Comparison of ENCODE assay signal across 23 cellular contexts in genomic region chr15:59280855-59281254, GRCh38.
"Had no signal": no experiment of that assay in that cellular context is flagged by ENCODE, and none has a peak within 500 bp of the region (broad histone marks: within the 10 kb centered on the region; RNA-seq: fewer than 3 reads in every experiment).

No MANE protein-coding gene starts in this region.

- ATAC-seq: activated CD8-positive, alpha-beta T cell treated with anti-CD3 and anti-CD28 coated beads for 36 hours; body of pancreas; heart right ventricle; left lung; naive thymus-derived CD4-positive, alpha-beta T cell; sciatic nerve; stimulated activated naive B cell treated with anti-CD40 and anti-IgM and Interleukin-4, amounts not matched to agents 10 μg/mL and 1 μg/mL and 100 μg/mL, for 72 hours had no signal

- H3K4me3 ChIP-seq: body of pancreas, heart right ventricle, left lung, lung, neural progenitor cell had no signal

- H3K9me3 ChIP-seq: body of pancreas, heart right ventricle, left lung had no signal

- H3K9ac ChIP-seq: neural progenitor cell had no signal

- DNase-seq: activated CD4-positive, alpha-beta T cell treated with anti-CD3 and anti-CD28 coated beads, Interleukin-2, amount 10 ng/mL, durations not matched to agents 7 days and 5 days; activated CD4-positive, CD25-positive, alpha-beta regulatory T cell treated with anti-CD3 and anti-CD28 coated beads, Interleukin-2, amount 50 U/mL, for 72 hours; activated CD8-positive, alpha-beta T cell treated with anti-CD3 and anti-CD28 coated beads for 36 hours; activated gamma-delta T cell treated with Interleukin-2 at 50 U/mL for 16 hours; activated T-cell treated with anti-CD3 and anti-CD28 coated beads, Interleukin-2, amount 50 U/mL, for 1 hour; anterior cingulate cortex; body of pancreas; effector CD4-positive, alpha-beta T cell; erythroblast; foreskin fibroblast; heart right ventricle; left lung; naive thymus-derived CD4-positive, alpha-beta T cell; posterior cingulate gyrus; small intestine; stimulated activated CD4-positive, alpha-beta T cell treated with anti-CD3 and anti-CD28 coated beads, Interleukin-2, amount 100 ng/mL, for 24 hours; stimulated activated naive B cell treated with anti-CD40 and anti-IgM and Interleukin-4, amounts not matched to agents 10 μg/mL and 1 μg/mL and 100 μg/mL, for 72 hours; trophoblast cell; WERI-Rb-1 had no signal

- FAIRE-seq: small intestine, TTC549 had no signal

- H3K36me3 ChIP-seq: heart right ventricle, left lung, neural progenitor cell, WERI-Rb-1 had no signal

- H3K4me2 ChIP-seq: neural progenitor cell had no signal

- H3K27ac ChIP-seq: body of pancreas, heart right ventricle, left lung, neural progenitor cell, WERI-Rb-1 had no signal

- H2AFZ ChIP-seq: neural progenitor cell had no signal

- H3K27me3 ChIP-seq: body of pancreas, heart right ventricle, left lung, neural progenitor cell had no signal

- H3K4me1 ChIP-seq: neural progenitor cell had no signal
